21 cellular contexts compared by ENCODE assay signal in genomic region chr11:64371201-64371600, GRCh38. TPM values are rescaled to one million over a fixed set of nuclear protein-coding genes. Genes with fewer than 3 reads are reported as not detected.
DNase-seq lines count a peak whose midpoint lies in the region; ATAC-seq and TF ChIP-seq lines count a peak whose summit lies in the region.
"Had no signal": no experiment of that assay in that cellular context is flagged by ENCODE, and none has a peak within 500 bp of the region (broad histone marks: within the 10 kb centered on the region; RNA-seq: fewer than 3 reads in every experiment).

No MANE protein-coding gene starts in this region.

- TF ChIP-seq CTCF in GM23338 (conservative IDR thresholded peaks at IDR 0.05; ENCODE audit: low read depth in 2 of 2) (no peak), coronary artery (IDR thresholded peaks at IDR 0.05) (no peak)

- peak overlapping the region; percentile 41; the same call in 1 of the 2 replicates for H3K9ac ChIP-seq in BLaER1
- no peak overlapping the region for H3K9ac ChIP-seq in SK-N-MC (ENCODE audit: insufficient read length)

- no peaks in the 10 kb centered on the region; the same call in 2 of the 3 replicates for H3K9me3 Mint-ChIP-seq in GM23338
- H3K9me3 Mint-ChIP-seq: CD4-positive, CD25-positive, alpha-beta regulatory T cell; CD8-positive, alpha-beta memory T cell had no signal

- peaks cover 8% of the 10 kb centered on the region for H3K9me3 ChIP-seq in BLaER1
- H3K9me3 ChIP-seq in SK-N-MC (ENCODE audit: low read depth, low read length) = no peaks in the 10 kb centered on the region
- H3K9me3 ChIP-seq: A549 had no signal

- peaks cover 45% of the 10 kb centered on the region for H3K36me3 ChIP-seq in BLaER1
- H3K36me3 ChIP-seq in GM23338 (ENCODE audit: insufficient read depth) = no peaks in the 10 kb centered on the region
- peaks cover 5% of the 10 kb centered on the region; the same call in 1 of the 2 replicates for H3K36me3 ChIP-seq in SK-N-MC (ENCODE audit: insufficient read depth, low read length)

- H3K4me1 Mint-ChIP-seq in GM23338 = peaks cover 12% of the 10 kb centered on the region; the same call in 2 of the 3 replicates
- H3K4me1 Mint-ChIP-seq: CD4-positive, CD25-positive, alpha-beta regulatory T cell had no signal

- intact Hi-C loops in posterior vena cava (cut with DNase I) = loop anchor here in 1 of 2 donors (2.0 kb wide), 1 partner anchor 76 kb away; no protein-coding TSS in a partner anchor

- peak overlapping the region; percentile 89 for H3K4me2 ChIP-seq in BLaER1
- H3K4me2 ChIP-seq in GM23338 = peak overlapping the region; percentile 48; the same call in 1 of the 2 replicates
- H3K4me2 ChIP-seq: A549 had no signal

- peak overlapping the region; percentile 55 for H3K27ac ChIP-seq in BLaER1
- no peak overlapping the region for H3K27ac ChIP-seq in GM23338 (ENCODE audit: low read depth)
- H3K27ac ChIP-seq in SK-N-MC = 0 out of 2 replicates have a peak overlapping the region, but pooled peaks have one; percentile 83
- H3K27ac ChIP-seq in coronary artery = no peak overlapping the region
- H3K27ac ChIP-seq: A549 had no signal

- H3F3A ChIP-seq in GM23338 (replicated peaks; ENCODE audit: low read depth) = peaks cover 21% of the 10 kb centered on the region

- no peak overlapping the region for H2AFZ ChIP-seq in GM23338

- H3K4me1 ChIP-seq in BLaER1 (peaks cover 56% of the 10 kb centered on the region), GM23338 (ENCODE audit: insufficient read depth) (peaks cover 25% of the 10 kb centered on the region)
- H3K4me1 ChIP-seq: A549 had no signal

- H4K20me1 ChIP-seq in BLaER1 = no peaks in the 10 kb centered on the region
- no peaks in the 10 kb centered on the region for H4K20me1 ChIP-seq in GM23338 (replicated peaks; ENCODE audit: insufficient read depth)

- no peaks in the 10 kb centered on the region for H3K9me2 ChIP-seq in GM23338 (ENCODE audit: insufficient read depth)

- H3K27me3 ChIP-seq in BLaER1 = no peaks in the 10 kb centered on the region
- H3K27me3 ChIP-seq in GM23338 (ENCODE audit: insufficient read depth) = no peaks in the 10 kb centered on the region

- no peak overlapping the region for H3K27ac Mint-ChIP-seq in GM23338
- H3K27ac Mint-ChIP-seq: CD4-positive, CD25-positive, alpha-beta regulatory T cell had no signal

- peaks cover 21% of the 10 kb centered on the region for H3K27me3 Mint-ChIP-seq in GM23338 (ENCODE audit: insufficient read depth, low read depth, poor library complexity)
- H3K27me3 Mint-ChIP-seq: CD4-positive, CD25-positive, alpha-beta regulatory T cell had no signal

- H3K79me2 ChIP-seq in GM23338 (replicated peaks; ENCODE audit: insufficient read depth) = no peaks in the 10 kb centered on the region

- ATAC-seq in GM23338 (no peak; the same call in 2 of the 3 replicates), GM18502 (IDR thresholded peaks at IDR 0.05; ENCODE audit: poor library complexity, unreplicated experiment) (no peak)
- ATAC-seq: A549, GM12878 had no signal

- no peak overlapping the region for H3K4me3 Mint-ChIP-seq in GM23338
- H3K4me3 Mint-ChIP-seq: CD4-positive, CD25-positive, alpha-beta regulatory T cell; CD8-positive, alpha-beta memory T cell had no signal

- peak; percentile 33 for DNase-seq in 8988T
- no peak for DNase-seq in GM23338 (ENCODE audit: low spot score)
- DNase-seq in SK-N-MC (ENCODE audit: low read depth, low spot score) = no peak
- DNase-seq in NCI-H774 (lab: John Stamatoyannopoulos, UW) = no peak
- no peak for DNase-seq in posterior vena cava (ENCODE audit: low spot score)
- DNase-seq in coronary artery (ENCODE audit: low spot score) = no peak
- DNase-seq: AML-193; C1 segment of cervical spinal cord; CD4-positive, CD25-positive, alpha-beta regulatory T cell; CD8-positive, alpha-beta memory T cell; COR-L47; DMS 273 treated with DMSO at 0.1 percent for 48 hours; DMS53; DND-41; EL; HCEC 1CT; KG1 had no signal

- H3K4me3 ChIP-seq in BLaER1 = peak overlapping the region; percentile 46
- no peak overlapping the region for H3K4me3 ChIP-seq in GM23338
- H3K4me3 ChIP-seq in SK-N-MC = no peak overlapping the region
- no peak overlapping the region for H3K4me3 ChIP-seq in coronary artery
- H3K4me3 ChIP-seq: A549, GM12878 had no signal

- peaks cover 15% of the 10 kb centered on the region for H3K36me3 Mint-ChIP-seq in GM23338 (ENCODE audit: low read depth)

TF ChIP-seq in GM23338, 12 proteins besides CTCF, POLR2A, EP300 and RAD21:
- TF ChIP-seq EZH2 (IDR thresholded peaks at IDR 0.05; ENCODE audit: low read depth, unreplicated experiment) (no peak), ETS1 (IDR thresholded peaks at IDR 0.05) (no peak), ZNF331 (CRISPR knock-in tag; IDR thresholded peaks at IDR 0.05; ENCODE audit: low read depth) (no peak), ZNF114 (CRISPR knock-in tag; IDR thresholded peaks at IDR 0.05) (no peak), JUNB (IDR thresholded peaks at IDR 0.05; ENCODE audit: unreplicated experiment) (no peak), CREB1 (CRISPR knock-in tag; IDR thresholded peaks at IDR 0.05; ENCODE audit: low read depth) (no peak)

RNA-seq across cellular contexts. Expression of gene RPS6KA4, which starts 12.2 kb away (rescaled TPM):
- 18.6 and 19.9 TPM in 2 replicates for total RNA-seq in GM23338 (2014; rRNA removed; shearing (Covaris generic))
- 3.5 and 4.1 TPM in 2 replicates for polyA plus RNA-seq in GM23338 (2016; fragmentation: Nextera tagmentation; extraction: Ambion mirVana)
- 10 to 100 TPM; 29.2 to 33.5 TPM for total RNA-seq in posterior vena cava

RNA-seq across cellular contexts. Expression of gene CCDC88B, which starts 31.2 kb away (rescaled TPM):
- 12.1 and 12.3 TPM in 2 replicates for total RNA-seq in GM23338 (2014; rRNA removed; shearing (Covaris generic))
- polyA plus RNA-seq in GM23338 (2016; fragmentation: Nextera tagmentation; extraction: Ambion mirVana) = 5.9 and 6.8 TPM in 2 replicates
- 1 to 10 TPM; 7.0 to 9.5 TPM for total RNA-seq in posterior vena cava

RNA-seq across cellular contexts. Expression of gene PRDX5, which starts 53.3 kb away (rescaled TPM):
- 202 and 212 TPM in 2 replicates for total RNA-seq in GM23338 (2014; rRNA removed; shearing (Covaris generic))
- 300 and 312 TPM in 2 replicates for polyA plus RNA-seq in GM23338 (2016; fragmentation: Nextera tagmentation; extraction: Ambion mirVana)
- total RNA-seq in posterior vena cava = 10 to 100 TPM; 82.7 to 98.6 TPM

RNA-seq across cellular contexts. Expression of gene TRMT112, which starts 53.8 kb away (rescaled TPM):
- 298 and 349 TPM in 2 replicates for total RNA-seq in GM23338 (2014; rRNA removed; shearing (Covaris generic))
- polyA plus RNA-seq in GM23338 (2016; fragmentation: Nextera tagmentation; extraction: Ambion mirVana) = 927 and 1,003 TPM in 2 replicates
- 100 to 1,000 TPM; 107 to 119 TPM for total RNA-seq in posterior vena cava

Comparison
In these comparisons a context has a peak if more than half of its experiments do, and no peak if none do; other contexts are left out.
1. H3K27ac ChIP-seq: peak in BLaER1 (single experiment) and SK-N-MC (single experiment); none in GM23338 (single experiment) and coronary artery (0 of 2).